8 cellular contexts compared by ENCODE assay signal in genomic region chr22:42070517-42071422, GRCh38. TPM values are rescaled to one million over a fixed set of nuclear protein-coding genes. Genes with fewer than 3 reads are reported as not detected.
A peak's percentile ranks its signal among the peaks of the same experiment; 100 is the strongest.
DNase-seq lines count a peak whose midpoint lies in the region; ATAC-seq and TF ChIP-seq lines count a peak whose summit lies in the region.

NAGA (minus strand) TSS chr22:42070812; CDS start chr22:42070297, 515 bp downstream.

- H3K9ac ChIP-seq in IMR-90 (ENCODE audit: low read depth, low read length), result peak within 1 kb of the TSS; percentile 54

- peak within 1 kb of the TSS; percentile 58 for H2BK20ac ChIP-seq in IMR-90 (ENCODE audit: low read depth, low read length)

- H4K20me1 ChIP-seq in IMR-90 (ENCODE audit: insufficient read depth, low read length) (0 out of 2 replicates have a peak, but pooled peaks cover 4% of the 10 kb centered on the region), OCI-LY7 (ENCODE audit: insufficient read depth, low read length) (no peaks in the 10 kb centered on the region)

- H3K4me1 Mint-ChIP-seq in endothelial cell (ENCODE audit: unreplicated experiment) (no peaks in the 10 kb centered on the region), mesothelial cell of epicardium (peaks cover 36% of the 10 kb centered on the region)

- peak within 1 kb of the TSS; percentile 96 for H2AK9ac ChIP-seq in IMR-90 (replicated peaks; ENCODE audit: low read depth, low read length, poor library complexity)

- H3K27ac Mint-ChIP-seq in endothelial cell (ENCODE audit: unreplicated experiment) (no peak within 1 kb of the TSS), mesothelial cell of epicardium (peak within 1 kb of the TSS; percentile 96)

- peak within 1 kb of the TSS; percentile 77 for H2BK5ac ChIP-seq in IMR-90 (ENCODE audit: low read depth, low read length, poor library complexity, severe bottlenecking)

- CTCF ChIA-PET in IMR-90 (lab: Yijun Ruan, JAX) (interaction anchor here (1.9 kb wide), 1 partner anchor 20 kb away, joined by 6 read pairs; the partner anchor contains the start of gene NDUFA6), OCI-LY7 (lab: Charles Lee; ENCODE audit: unreplicated experiment) (interaction anchor here (0.5 to 0.6 kb wide), 3 partner anchors 142 to 583 kb away, joined by 3 to 6 read pairs (median 3); no protein-coding TSS in a partner anchor)

- H4K8ac ChIP-seq in IMR-90 (ENCODE audit: low read depth in 2 of 2, low read length in 2 of 2), result peak within 1 kb of the TSS; percentile 81 to 97

- no peak for TF ChIP-seq RAD21 in IMR-90 (IDR thresholded peaks at IDR 0.05; ENCODE audit: low read length)

- peaks cover 13% of the 10 kb centered on the region for H3K36me3 ChIP-seq in IMR-90 (ENCODE audit: control insufficient read depth, insufficient read depth, low read length)
- H3K36me3 ChIP-seq in OCI-LY7 (ENCODE audit: insufficient read depth, low read length), result peaks cover 15% of the 10 kb centered on the region; the same call in 1 of the 2 replicates

- H3K4me2 ChIP-seq in IMR-90 (ENCODE audit: low read depth, low read length) (peak within 1 kb of the TSS; percentile 90), OCI-LY7 (ENCODE audit: low read length) (peak within 1 kb of the TSS; percentile 85)

- POLR2A ChIA-PET in IMR-90 (lab: Charles Lee; ENCODE audit: unreplicated experiment) (interaction anchor here (0.6 kb wide), 1 partner anchor 34 kb away, joined by 4 read pairs; no protein-coding TSS in a partner anchor), OCI-LY7 (lab: Charles Lee) (interaction anchor here (0.6 kb wide), 2 partner anchors 81 to 235 kb away, joined by 3 read pairs; no protein-coding TSS in a partner anchor)

- H2BK15ac ChIP-seq in IMR-90 (ENCODE audit: low read depth, low read length), result peak within 1 kb of the TSS; percentile 32; the same call in 1 of the 3 replicates

- peak within 1 kb of the TSS; percentile 58 for H3K56ac ChIP-seq in IMR-90 (ENCODE audit: extremely low read depth, insufficient read depth, low read length)

- in situ Hi-C loops in IMR-90 (cut with MboI; ENCODE audit: low sequenced_read_pairs), result no loop called here

- H3K4me1 ChIP-seq in IMR-90 (ENCODE audit: control insufficient read depth, insufficient read depth, low read length) (peaks cover 12% of the 10 kb centered on the region), OCI-LY7 (ENCODE audit: insufficient read depth, low read length, poor library complexity, severe bottlenecking) (peaks cover 18% of the 10 kb centered on the region)

- peaks cover 11% of the 10 kb centered on the region for H3K36me3 Mint-ChIP-seq in endothelial cell (ENCODE audit: low read depth, unreplicated experiment)
- peaks cover 4% of the 10 kb centered on the region for H3K36me3 Mint-ChIP-seq in mesothelial cell of epicardium

- 0% methylated on average over 25 of the region's 56 CpGs; no CpG with 5 or more reads in 1 of the 2 experiments for WGBS in IMR-90 (ENCODE audit: extremely low coverage in 2 of 2, insufficient read length in 1 of 2), 2 experiments

- intact Hi-C loops in IMR-90 (cut with micrococcal nuclease) (no loop called here), OCI-LY7 (cut with micrococcal nuclease; ENCODE audit: unreplicated experiment) (no loop called here)

- H3K4me3 Mint-ChIP-seq in endothelial cell (ENCODE audit: unreplicated experiment), result peak within 1 kb of the TSS; percentile 89
- H3K4me3 Mint-ChIP-seq in mesothelial cell of epicardium, result peak within 1 kb of the TSS; percentile 78

- peak within 1 kb of the TSS; percentile 25; the same call in 1 of the 2 replicates for H3K18ac ChIP-seq in IMR-90 (ENCODE audit: low read depth, low read length)

- no peak; the same call in 1 of the 2 replicates for TF ChIP-seq POLR2A in IMR-90 (IDR thresholded peaks at IDR 0.05; ENCODE audit: low read depth, low read length)

- peak within 1 kb of the TSS; percentile 65 for H3K27ac ChIP-seq in IMR-90 (ENCODE audit: insufficient read depth, low read length)
- peak within 1 kb of the TSS; percentile 38 for H3K27ac ChIP-seq in OCI-LY7 (ENCODE audit: low read depth, low read length, poor library complexity, severe bottlenecking)

- peaks cover 15 to 54% of the 10 kb centered on the region in 2 experiments; a peak in 3 of 4 replicates for H3K79me1 ChIP-seq in IMR-90 (ENCODE audit: low read depth in 1 of 2, low read length in 2 of 2)

- peak within 1 kb of the TSS; percentile 92 for H3K4ac ChIP-seq in IMR-90 (ENCODE audit: low read depth, low read length)

- no peaks in the 10 kb centered on the region for H3K27me3 ChIP-seq in IMR-90 (ENCODE audit: control insufficient read depth, insufficient read depth, low read length)

- no peaks in the 10 kb centered on the region for H3K9me3 Mint-ChIP-seq in endothelial cell (ENCODE audit: unreplicated experiment)
- H3K9me3 Mint-ChIP-seq in mesothelial cell of epicardium, result no peaks in the 10 kb centered on the region

- H4K5ac ChIP-seq in IMR-90 (ENCODE audit: low read depth, low read length), result peak within 1 kb of the TSS; percentile 15; the same call in 1 of the 2 replicates

- H3K9me3 ChIP-seq in IMR-90 (ENCODE audit: control insufficient read depth, insufficient read depth, low read length) (no peaks in the 10 kb centered on the region), OCI-LY7 (ENCODE audit: low read length) (no peaks in the 10 kb centered on the region)

- BruUV-seq in IMR-90 (replicated peaks; lab: Mats Ljungman, UMichigan) (no TSS peak), OCI-LY7 (replicated peaks; lab: Mats Ljungman, UMichigan) (TSS peak; percentile 83)

- H3K9me1 ChIP-seq in IMR-90 (ENCODE audit: insufficient read depth, low read length), result peaks cover 20% of the 10 kb centered on the region; the same call in 1 of the 2 replicates

- TF ChIP-seq CTCF in IMR-90 (conservative IDR thresholded peaks at IDR 0.05; ENCODE audit: low read depth, low read length), result no peak
- no peak for TF ChIP-seq CTCF in OCI-LY7 (conservative IDR thresholded peaks at IDR 0.05; ENCODE audit: low read length)
- no peak for TF ChIP-seq CTCF in endothelial cell (IDR thresholded peaks at IDR 0.05; ENCODE audit: unreplicated experiment)
- TF ChIP-seq CTCF in mesothelial cell of epicardium (IDR thresholded peaks at IDR 0.05; ENCODE audit: unreplicated experiment), result no peak

- peak within 1 kb of the TSS; percentile 100 for H2AFZ ChIP-seq in IMR-90 (replicated peaks; ENCODE audit: low read length, poor library complexity)
- H2AFZ ChIP-seq in OCI-LY7 (ENCODE audit: low read length), result peak within 1 kb of the TSS; percentile 84

- ATAC-seq in GM21528 (IDR thresholded peaks at IDR 0.05; ENCODE audit: low FRiP score, unreplicated experiment) (peak; percentile 83), IMR-90 (ENCODE audit: low read depth) (peak; percentile 97)

- peaks cover 6% of the 10 kb centered on the region for H3K27me3 Mint-ChIP-seq in endothelial cell (ENCODE audit: unreplicated experiment)
- H3K27me3 Mint-ChIP-seq in mesothelial cell of epicardium (ENCODE audit: low read depth), result no peaks in the 10 kb centered on the region

- no peaks in the 10 kb centered on the region for H3K79me2 ChIP-seq in OCI-LY7 (ENCODE audit: insufficient read depth, low read depth, low read length)

- DNase-seq in DMS 273 (lab: John Stamatoyannopoulos, UW; ENCODE audit: unreplicated experiment), result peak; percentile 97
- peak; percentile 94 for DNase-seq in IMR-90
- peak; percentile 96 for DNase-seq in OCI-LY7 (ENCODE audit: low spot score)
- DNase-seq in activated CD8-positive, alpha-beta memory T cell treated with anti-CD3 and anti-CD28 coated beads, Interleukin-2, amount 50 U/mL, for 48 hours, result peak; percentile 92
- DNase-seq in endothelial cell (ENCODE audit: low spot score), result peak; percentile 87
- peak; percentile 89 to 94 for DNase-seq in mesothelial cell of epicardium (ENCODE audit: low spot score in 2 of 2, unreplicated experiment in 2 of 2)
- peak; percentile 67 to 85 for DNase-seq in stimulated activated CD8-positive, alpha-beta memory T cell treated with anti-CD3 and anti-CD28 coated beads, Interleukin-15, amount 100 ng/mL, for 4 hours (ENCODE audit: low read depth in 2 of 2)

- dilution Hi-C loops in IMR-90 (cut with HindIII; ENCODE audit: low sequenced_read_pairs, unreplicated experiment), result no loop called here

- no peaks in the 10 kb centered on the region for H3K9me2 ChIP-seq in OCI-LY7 (ENCODE audit: insufficient read depth, low read length)

- peak within 1 kb of the TSS; percentile 97; the same call in 1 of the 2 replicates for H3K23ac ChIP-seq in IMR-90 (ENCODE audit: low read depth, low read length)

- peak within 1 kb of the TSS; percentile 78 for H2BK120ac ChIP-seq in IMR-90 (ENCODE audit: low read depth, low read length)

- H3K14ac ChIP-seq in IMR-90 (replicated peaks; ENCODE audit: low read depth, low read length), result peak within 1 kb of the TSS; percentile 91

- peak within 1 kb of the TSS; percentile 88 for H4K91ac ChIP-seq in IMR-90 (ENCODE audit: insufficient read depth, low read depth, low read length)

- peak within 1 kb of the TSS; percentile 50 for H3K4me3 ChIP-seq in IMR-90 (ENCODE audit: insufficient read depth, low read depth, low read length)
- H3K4me3 ChIP-seq in OCI-LY7 (ENCODE audit: low read depth, low read length, poor library complexity, severe bottlenecking), result peak within 1 kb of the TSS; percentile 74

- peak within 1 kb of the TSS; percentile 95 for H2AK5ac ChIP-seq in IMR-90 (ENCODE audit: low read depth, low read length)

TF ChIP-seq in IMR-90, 13 proteins besides CTCF, POLR2A, EP300 and RAD21 (continues in another document):
- no peak for TF ChIP-seq CEBPB (IDR thresholded peaks at IDR 0.05; ENCODE audit: low read depth, low read length)
- TF ChIP-seq FOS (IDR thresholded peaks at IDR 0.05; ENCODE audit: low read depth, low read length), result no peak
- TF ChIP-seq NFE2L2 (IDR thresholded peaks at IDR 0.05; ENCODE audit: low read depth, low read length), result no peak
- TF ChIP-seq BHLHE40 (IDR thresholded peaks at IDR 0.05; ENCODE audit: low read depth, low read length), result no peak
- TF ChIP-seq MAFK (IDR thresholded peaks at IDR 0.05; ENCODE audit: low read depth, low read length), result no peak
- TF ChIP-seq RCOR1 (IDR thresholded peaks at IDR 0.05; ENCODE audit: insufficient replicate concordance, low read length), result no peak
- no peak for TF ChIP-seq RFX5 (IDR thresholded peaks at IDR 0.05; ENCODE audit: low read depth, low read length)

RNA-seq across cellular contexts. Expression of gene NAGA, which starts in this region (rescaled TPM):
- total RNA-seq in IMR-90 (2012; rRNA removed) (34.4 and 44.8 TPM in 2 replicates), OCI-LY7 (2022) (14.4 and 14.9 TPM in 2 replicates), endothelial cell (ENCODE audit: unreplicated experiment) (26.0 TPM), mesothelial cell of epicardium (19.4 to 20.7 TPM (median 19.5 TPM) in 3 replicates)
- polyA plus RNA-seq in IMR-90 (2012; rRNA removed), result 34.3 and 38.6 TPM in 2 replicates
- 21.6 and 37.4 TPM in 2 replicates for polyA plus RNA-seq in IMR-90 (2012; cell fraction: cytosol; rRNA removed)
- 13.4 and 23.8 TPM in 2 replicates for polyA plus RNA-seq in IMR-90 (2012; cell fraction: nucleus; rRNA removed; ENCODE audit: low replicate concordance)
- 11.2 and 16.9 TPM in 2 replicates for total RNA-seq in OCI-LY7 (2014; rRNA removed; shearing (Covaris generic))

Comparison
In these comparisons a context has a peak if more than half of its experiments do, and no peak if none do; other contexts are left out.
1. Peak in every context shown above with its lines: DNase-seq, ATAC-seq, H3K4me3 ChIP-seq and H3K27ac ChIP-seq.